Comparison of ENCODE assay signal across 14 cellular contexts in genomic region chr21:29436143-29436542, GRCh38.
DNase-seq lines count a peak whose midpoint lies in the region; ATAC-seq and TF ChIP-seq lines count a peak whose summit lies in the region.
"Had no signal": no experiment of that assay in that cellular context is flagged by ENCODE, and none has a peak within 500 bp of the region (broad histone marks: within the 10 kb centered on the region; RNA-seq: fewer than 3 reads in every experiment).

No MANE protein-coding gene starts in this region.

- H3K9me3 ChIP-seq in neural progenitor cell (ENCODE audit: low read depth) = no peaks in the 10 kb centered on the region
- H3K9me3 ChIP-seq in testis = no peaks in the 10 kb centered on the region
- H3K9me3 ChIP-seq: thyroid gland had no signal

- no peak overlapping the region for H3K27ac ChIP-seq in neural progenitor cell
- H3K27ac ChIP-seq in testis = no peak overlapping the region
- H3K27ac ChIP-seq: 22Rv1, cardiac muscle cell, thyroid gland, VCaP had no signal

- H3K4me2 ChIP-seq in neural progenitor cell = no peak overlapping the region

- 55 to 62% methylated on average over 5 of the region's 5 CpGs for WGBS in testis, 2 donors

- peak overlapping the region; percentile 83 for H3K4me3 Mint-ChIP-seq in activated naive CD8-positive, alpha-beta T cell
- H3K4me3 Mint-ChIP-seq in neural progenitor cell = no peak overlapping the region

- intact Hi-C loops in testis (cut with DNase I; ENCODE audit: low total_unique reads) = no loop called here

- H2AFZ ChIP-seq in neural progenitor cell (replicated peaks) = no peak overlapping the region

- peaks cover 7% of the 10 kb centered on the region for H3K4me1 ChIP-seq in neural progenitor cell
- H3K4me1 ChIP-seq in testis = no peaks in the 10 kb centered on the region
- H3K4me1 ChIP-seq: thyroid gland had no signal

- no peaks in the 10 kb centered on the region for H3K9me3 Mint-ChIP-seq in activated naive CD8-positive, alpha-beta T cell (ENCODE audit: low read depth)
- peaks cover 2% of the 10 kb centered on the region for H3K9me3 Mint-ChIP-seq in neural progenitor cell

- no peaks in the 10 kb centered on the region for H3K27me3 Mint-ChIP-seq in activated naive CD8-positive, alpha-beta T cell
- H3K27me3 Mint-ChIP-seq in neural progenitor cell (ENCODE audit: insufficient read depth, low read depth) = peaks cover 2% of the 10 kb centered on the region

- no peak for TF ChIP-seq CTCF in neural progenitor cell (IDR thresholded peaks at IDR 0.05)
- no peak for TF ChIP-seq CTCF in testis (IDR thresholded peaks at IDR 0.05)

- H3K9ac ChIP-seq in neural progenitor cell = no peak overlapping the region

- peaks cover 18% of the 10 kb centered on the region for H3K36me3 Mint-ChIP-seq in activated naive CD8-positive, alpha-beta T cell
- peaks cover 3% of the 10 kb centered on the region for H3K36me3 Mint-ChIP-seq in neural progenitor cell

- H3K4me3 ChIP-seq in neural progenitor cell (no peak overlapping the region), testis (no peak overlapping the region)
- H3K4me3 ChIP-seq: cardiac muscle cell, thyroid gland had no signal

- H3K27ac Mint-ChIP-seq in activated naive CD8-positive, alpha-beta T cell = peak overlapping the region; percentile 89
- peak overlapping the region; percentile 23 for H3K27ac Mint-ChIP-seq in neural progenitor cell

- peaks cover 3% of the 10 kb centered on the region for H3F3A ChIP-seq in neural progenitor cell (ENCODE audit: low read depth)

- no peak for TF ChIP-seq POLR2A in testis (IDR thresholded peaks at IDR 0.05)

- H3K79me2 ChIP-seq in neural progenitor cell (ENCODE audit: low read depth) = no peaks in the 10 kb centered on the region

- no peaks in the 10 kb centered on the region for H3K36me3 ChIP-seq in neural progenitor cell
- no peaks in the 10 kb centered on the region for H3K36me3 ChIP-seq in testis (ENCODE audit: low read depth, missing control alignments)
- H3K36me3 ChIP-seq: cardiac muscle cell, thyroid gland had no signal

- H3K27me3 ChIP-seq in neural progenitor cell (no peaks in the 10 kb centered on the region), testis (no peaks in the 10 kb centered on the region)
- H3K27me3 ChIP-seq: cardiac muscle cell, thyroid gland had no signal

- ATAC-seq in HG03442 (IDR thresholded peaks at IDR 0.05; ENCODE audit: unreplicated experiment) = no peak
- ATAC-seq: HCT116 had no signal

- DNase-seq in activated gamma-delta T cell treated with Interleukin-2 at 50 U/mL for 16 hours (peak; percentile 4), activated gamma-delta T cell (lab: John Stamatoyannopoulos, UW) (no peak), neural progenitor cell (ENCODE audit: low spot score) (no peak), testis (peak; percentile 15), NCI-H345 (lab: John Stamatoyannopoulos, UW) (no peak), NCI-H2171 treated with DMSO at 0.1 percent for 48 hours (lab: John Stamatoyannopoulos, UW) (no peak)
- DNase-seq: NCI-H1436 treated with DMSO at 0.1 percent for 48 hours, thyroid gland had no signal

- peaks cover 40% of the 10 kb centered on the region for H3K4me1 Mint-ChIP-seq in activated naive CD8-positive, alpha-beta T cell (ENCODE audit: low read depth)
- peaks cover 16% of the 10 kb centered on the region for H3K4me1 Mint-ChIP-seq in neural progenitor cell

- H4K20me1 ChIP-seq in neural progenitor cell (ENCODE audit: low read depth) = no peaks in the 10 kb centered on the region

Comparison
In these comparisons a context has a peak if more than half of its experiments do, and no peak if none do; other contexts are left out.
1. DNase-seq: peak in activated gamma-delta T cell treated with Interleukin-2 at 50 U/mL for 16 hours (single experiment) and testis (single experiment); none in activated gamma-delta T cell (single experiment), neural progenitor cell (single experiment), NCI-H345 (single experiment) and NCI-H2171 treated with DMSO at 0.1 percent for 48 hours (single experiment).